In genomic region chr9:111356567-111357244, GRCh38 we compare ENCODE assay signal across 8 cellular contexts. TPM values are rescaled to one million over a fixed set of nuclear protein-coding genes. Genes with fewer than 3 reads are reported as not detected.
DNase-seq lines count a peak whose midpoint lies in the region; ATAC-seq and TF ChIP-seq lines count a peak whose summit lies in the region.

No MANE protein-coding gene starts in this region.

- H3K36me3 Mint-ChIP-seq in progenitor cell of endocrine pancreas (ENCODE audit: insufficient read depth) = peaks cover 12% of the 10 kb centered on the region
- H3K36me3 Mint-ChIP-seq in effector memory CD8-positive, alpha-beta T cell (ENCODE audit: insufficient read depth) = peaks cover 3% of the 10 kb centered on the region

- no peaks in the 10 kb centered on the region for H3K4me1 ChIP-seq in effector memory CD4-positive, alpha-beta T cell (ENCODE audit: control insufficient read depth, insufficient read depth, low read length, poor library complexity, severe bottlenecking)

- TF ChIP-seq CTCF in retinal pigment epithelial cell (conservative IDR thresholded peaks at IDR 0.05; ENCODE audit: low read depth, low read length) = no peak
- no peak for TF ChIP-seq CTCF in progenitor cell of endocrine pancreas (IDR thresholded peaks at IDR 0.05; ENCODE audit: unreplicated experiment)

- H3K27me3 ChIP-seq in effector memory CD4-positive, alpha-beta T cell (replicated peaks; ENCODE audit: control insufficient read depth, insufficient read depth, low read length, poor library complexity, severe bottlenecking) = no peaks in the 10 kb centered on the region

- no peak overlapping the region for H3K4me3 Mint-ChIP-seq in progenitor cell of endocrine pancreas (ENCODE audit: low read depth)
- H3K4me3 Mint-ChIP-seq in effector memory CD8-positive, alpha-beta T cell = no peak overlapping the region

- H3K4me1 Mint-ChIP-seq in progenitor cell of endocrine pancreas (ENCODE audit: low read depth) = peaks cover 8% of the 10 kb centered on the region
- no peaks in the 10 kb centered on the region for H3K4me1 Mint-ChIP-seq in effector memory CD8-positive, alpha-beta T cell (ENCODE audit: low read depth in 2 of 2)

- H3K9me3 ChIP-seq in effector memory CD4-positive, alpha-beta T cell (ENCODE audit: control insufficient read depth, low read length) = no peaks in the 10 kb centered on the region

- no peaks in the 10 kb centered on the region for H3K36me3 ChIP-seq in effector memory CD4-positive, alpha-beta T cell (ENCODE audit: control insufficient read depth, insufficient read depth, low read length)

- no peaks in the 10 kb centered on the region for H3K27me3 Mint-ChIP-seq in progenitor cell of endocrine pancreas
- H3K27me3 Mint-ChIP-seq in effector memory CD8-positive, alpha-beta T cell = no peaks in the 10 kb centered on the region

- DNase-seq in GM04503 (ENCODE audit: low read depth) (peak; percentile 75), RKO (ENCODE audit: low spot score) (peak; percentile 96), fibroblast of gingiva (ENCODE audit: low read depth) (peak; percentile 85), retinal pigment epithelial cell (ENCODE audit: low read depth) (peak; percentile 44), progenitor cell of endocrine pancreas (ENCODE audit: low spot score, unreplicated experiment) (no peak)
- DNase-seq in effector memory CD8-positive, alpha-beta T cell = no peak
- no peak for DNase-seq in effector memory CD4-positive, alpha-beta T cell

- no peak overlapping the region for H3K27ac Mint-ChIP-seq in progenitor cell of endocrine pancreas
- H3K27ac Mint-ChIP-seq in effector memory CD8-positive, alpha-beta T cell = no peak overlapping the region

- H3K4me3 ChIP-seq in retinal pigment epithelial cell (ENCODE audit: low read length) = no peak overlapping the region
- no peak overlapping the region for H3K4me3 ChIP-seq in effector memory CD4-positive, alpha-beta T cell (ENCODE audit: insufficient read depth, low read depth, low read length, poor library complexity, severe bottlenecking)

- no peak for ATAC-seq in effector memory CD8-positive, alpha-beta T cell (replicated peaks)
- ATAC-seq in HG02938 (IDR thresholded peaks at IDR 0.05; ENCODE audit: unreplicated experiment) = no peak

- peaks cover 18% of the 10 kb centered on the region for H3K9me3 Mint-ChIP-seq in progenitor cell of endocrine pancreas (ENCODE audit: low read depth)
- H3K9me3 Mint-ChIP-seq in effector memory CD8-positive, alpha-beta T cell = no peaks in the 10 kb centered on the region

- no peak overlapping the region for H3K27ac ChIP-seq in effector memory CD4-positive, alpha-beta T cell (ENCODE audit: insufficient read depth, low read length, poor library complexity, severe bottlenecking)

RNA-seq across cellular contexts. Expression of gene OR2K2, which starts 26.7 kb away (rescaled TPM):
- total RNA-seq in progenitor cell of endocrine pancreas = not detected in 2 replicates

Comparison
In these comparisons a context has a peak if more than half of its experiments do, and no peak if none do; other contexts are left out.
1. DNase-seq: peak in GM04503 (single experiment), RKO (single experiment), fibroblast of gingiva (single experiment) and retinal pigment epithelial cell (single experiment); none in progenitor cell of endocrine pancreas (single experiment), effector memory CD8-positive, alpha-beta T cell (0 of 3) and effector memory CD4-positive, alpha-beta T cell (0 of 3).